ENCODE assay signal across 17 cellular contexts in the genomic region with DNA sequence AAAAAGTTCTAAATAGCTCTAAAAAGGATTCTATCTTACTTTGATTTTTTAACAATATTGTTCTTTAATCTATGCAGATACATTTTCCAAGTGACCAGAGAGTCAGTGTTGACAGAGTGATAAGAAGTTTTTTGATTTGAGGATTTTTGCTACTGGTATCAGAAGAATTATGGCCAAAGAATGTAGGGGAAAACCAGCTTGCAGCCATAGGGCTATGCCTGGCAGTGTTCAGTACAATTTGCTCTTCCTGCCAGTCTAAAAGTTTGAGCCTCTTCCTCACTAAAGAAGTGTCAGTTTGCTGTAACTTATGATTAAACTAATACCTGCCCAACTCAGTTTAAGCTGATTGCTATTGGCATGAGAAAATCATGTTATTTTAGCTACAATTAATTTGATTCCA. TPM values are rescaled to one million over a fixed set of nuclear protein-coding genes. Genes with fewer than 3 reads are reported as not detected.
A peak's percentile ranks its signal among the peaks of the same experiment; 100 is the strongest.
DNase-seq lines count a peak whose midpoint lies in the region; ATAC-seq and TF ChIP-seq lines count a peak whose summit lies in the region.
"Had no signal": no experiment of that assay in that cellular context is flagged by ENCODE, and none has a peak within 500 bp of the region (broad histone marks: within the 10 kb centered on the region; RNA-seq: fewer than 3 reads in every experiment).

No MANE protein-coding gene starts in this region.

- TF ChIP-seq CTCF in GM23338 (conservative IDR thresholded peaks at IDR 0.05; ENCODE audit: low read depth in 2 of 2) (no peak), Loucy (conservative IDR thresholded peaks at IDR 0.05; ENCODE audit: low read length) (no peak), WTC11 (IDR thresholded peaks at IDR 0.05) (no peak), nephron (IDR thresholded peaks at IDR 0.05; ENCODE audit: unreplicated experiment in 3 of 3) (no peak)

- H3F3A ChIP-seq in GM23338 (replicated peaks; ENCODE audit: low read depth) (no peaks in the 10 kb centered on the region; the same call in 1 of the 2 replicates), Loucy (ENCODE audit: low read depth) (no peaks in the 10 kb centered on the region)

- H3K27ac ChIP-seq in GM23338 (ENCODE audit: low read depth) (0 out of 2 replicates have a peak overlapping the region, but pooled peaks have one; percentile 12), mesendoderm (ENCODE audit: low read depth, low read length) (no peak overlapping the region)
- H3K27ac ChIP-seq: BLaER1 had no signal

- H2BK120ac ChIP-seq in mesendoderm (ENCODE audit: low read depth, low read length) = no peak overlapping the region

- H3K4me3 Mint-ChIP-seq in GM23338 (no peak overlapping the region), WTC11 (no peak overlapping the region), nephron (no peak overlapping the region)
- H3K4me3 Mint-ChIP-seq: CD4-positive, CD25-positive, alpha-beta regulatory T cell had no signal

- peak overlapping the region; percentile 28; the same call in 1 of the 2 replicates for H3K4me2 ChIP-seq in GM23338
- no peak overlapping the region for H3K4me2 ChIP-seq in Loucy (ENCODE audit: low read depth, low read length, poor library complexity, severe bottlenecking)
- no peak overlapping the region for H3K4me2 ChIP-seq in mesendoderm (ENCODE audit: low read length)
- H3K4me2 ChIP-seq: BLaER1 had no signal

- CTCF ChIA-PET in WTC11 (lab: Charles Lee) = interaction anchor here (1.3 to 1.6 kb wide), 2 partner anchors 108 to 219 kb away, joined by 3 to 4 read pairs; no protein-coding TSS in a partner anchor

- no peaks in the 10 kb centered on the region for H3K79me1 ChIP-seq in mesendoderm (ENCODE audit: low read length)

- H2BK15ac ChIP-seq in mesendoderm (replicated peaks; ENCODE audit: low read depth) = no peak overlapping the region

- H3K4me1 Mint-ChIP-seq in GM23338 (peaks cover 62% of the 10 kb centered on the region), WTC11 (peaks cover 56% of the 10 kb centered on the region), nephron (peaks cover 17% of the 10 kb centered on the region)
- H3K4me1 Mint-ChIP-seq: CD4-positive, CD25-positive, alpha-beta regulatory T cell had no signal

- POLR2A ChIA-PET in WTC11 (lab: Charles Lee) = no interaction called here

- no peak overlapping the region for H4K5ac ChIP-seq in mesendoderm (ENCODE audit: low read length)

- no peak overlapping the region for H2AK5ac ChIP-seq in mesendoderm (ENCODE audit: low read length)

- H3K9me3 Mint-ChIP-seq in GM23338 = no peaks in the 10 kb centered on the region
- peaks cover under 1% of the 10 kb centered on the region; the same call in 1 of the 2 replicates for H3K9me3 Mint-ChIP-seq in WTC11
- no peaks in the 10 kb centered on the region for H3K9me3 Mint-ChIP-seq in nephron

- H4K20me1 ChIP-seq in GM23338 (replicated peaks; ENCODE audit: insufficient read depth) (peaks cover 27% of the 10 kb centered on the region), Loucy (ENCODE audit: insufficient read depth, low read length, poor library complexity, severe bottlenecking) (no peaks in the 10 kb centered on the region)

- H3K4ac ChIP-seq in mesendoderm (ENCODE audit: low read depth, low read length) = no peak overlapping the region

- H3K79me2 ChIP-seq in GM23338 (replicated peaks; ENCODE audit: insufficient read depth) (peaks cover 100% of the 10 kb centered on the region), Loucy (ENCODE audit: insufficient read depth, low read length) (no peaks in the 10 kb centered on the region), mesendoderm (ENCODE audit: control insufficient read depth, insufficient read depth, low read length) (no peaks in the 10 kb centered on the region)

- H3K56ac ChIP-seq in mesendoderm (ENCODE audit: low read length) = no peak overlapping the region

- H2AFZ ChIP-seq in GM23338 (no peak overlapping the region), Loucy (ENCODE audit: low read length) (peak overlapping the region; percentile 14; the same call in 1 of the 2 replicates)

- no peak overlapping the region for H4K8ac ChIP-seq in mesendoderm (ENCODE audit: low read depth, low read length)

- H3K27me3 Mint-ChIP-seq in GM23338 (ENCODE audit: insufficient read depth, low read depth, poor library complexity) (peaks cover 2% of the 10 kb centered on the region), WTC11 (ENCODE audit: low read depth) (no peaks in the 10 kb centered on the region), nephron (ENCODE audit: low read depth) (no peaks in the 10 kb centered on the region)

- peaks cover 53% of the 10 kb centered on the region for H3K4me1 ChIP-seq in GM23338 (ENCODE audit: insufficient read depth)
- no peaks in the 10 kb centered on the region for H3K4me1 ChIP-seq in Loucy (ENCODE audit: insufficient read depth, low read length, poor library complexity, severe bottlenecking)
- no peaks in the 10 kb centered on the region for H3K4me1 ChIP-seq in mesendoderm (ENCODE audit: control insufficient read depth, low read depth, low read length)

- no peaks in the 10 kb centered on the region for H3K9me3 ChIP-seq in Loucy (ENCODE audit: insufficient read depth, low read depth, low read length)
- H3K9me3 ChIP-seq: BLaER1 had no signal

- H2BK5ac ChIP-seq in mesendoderm (ENCODE audit: low read length) = no peak overlapping the region

- peak overlapping the region; percentile 60; the same call in 1 of the 2 replicates for H3K27ac Mint-ChIP-seq in GM23338
- peak overlapping the region; percentile 29; the same call in 1 of the 2 replicates for H3K27ac Mint-ChIP-seq in WTC11
- H3K27ac Mint-ChIP-seq in nephron = peak overlapping the region in 2 of 3 experiments; percentile 7
- H3K27ac Mint-ChIP-seq: CD4-positive, CD25-positive, alpha-beta regulatory T cell had no signal

- H3K27me3 ChIP-seq in GM23338 (ENCODE audit: insufficient read depth) (no peaks in the 10 kb centered on the region), Loucy (ENCODE audit: insufficient read depth, low read length, poor library complexity, severe bottlenecking) (no peaks in the 10 kb centered on the region), mesendoderm (ENCODE audit: insufficient read depth, low read length, poor library complexity) (no peaks in the 10 kb centered on the region)
- H3K27me3 ChIP-seq: BLaER1 had no signal

- no peak overlapping the region for H3K4me3 ChIP-seq in GM23338
- H3K4me3 ChIP-seq in Loucy (ENCODE audit: low read length, poor library complexity, severe bottlenecking) = no peak overlapping the region
- no peak overlapping the region for H3K4me3 ChIP-seq in mesendoderm (ENCODE audit: low read length)
- H3K4me3 ChIP-seq: BLaER1, K562 had no signal

- DNase-seq in GM23338 (ENCODE audit: low spot score) (no peak), WTC11 (ENCODE audit: low spot score) (no peak), DMS53 treated with DMSO at 0.1 percent for 48 hours (lab: John Stamatoyannopoulos, UW; ENCODE audit: unreplicated experiment) (no peak), mesendoderm (no peak)
- DNase-seq: AML-193; Calu3; CD4-positive, CD25-positive, alpha-beta regulatory T cell; DMS 273 treated with DMSO at 0.1 percent for 48 hours; DMS79; Karpas-422 had no signal

- H3K9me2 ChIP-seq in GM23338 (ENCODE audit: insufficient read depth) (0 out of 2 replicates have a peak, but pooled peaks cover under 1% of the 10 kb centered on the region), Loucy (replicated peaks; ENCODE audit: low read depth, low read length) (no peaks in the 10 kb centered on the region)

- no peak overlapping the region for H3K18ac ChIP-seq in mesendoderm (ENCODE audit: low read length)

- H3K36me3 Mint-ChIP-seq in GM23338 (ENCODE audit: low read depth) (peaks cover 12% of the 10 kb centered on the region; the same call in 2 of the 3 replicates), WTC11 (no peaks in the 10 kb centered on the region; the same call in 1 of the 2 replicates), nephron (ENCODE audit: low read depth) (no peaks in the 10 kb centered on the region)
- H3K36me3 Mint-ChIP-seq: CD4-positive, CD25-positive, alpha-beta regulatory T cell had no signal

- no peak overlapping the region for H3K9ac ChIP-seq in Loucy (ENCODE audit: low read depth, low read length, poor library complexity, severe bottlenecking)
- no peak overlapping the region for H3K9ac ChIP-seq in mesendoderm (ENCODE audit: low read length)
- H3K9ac ChIP-seq: BLaER1 had no signal

- H3K23ac ChIP-seq in mesendoderm (ENCODE audit: low read length) = no peak overlapping the region

- ATAC-seq in GM23338 = no peak
- no peak for ATAC-seq in WTC11
- no peak for ATAC-seq in HG03045 (IDR thresholded peaks at IDR 0.05; ENCODE audit: unreplicated experiment)
- no peak for ATAC-seq in HG02798 (IDR thresholded peaks at IDR 0.05; ENCODE audit: poor library complexity, unreplicated experiment)
- ATAC-seq: HCT116, K562 had no signal

- H3K36me3 ChIP-seq in GM23338 (ENCODE audit: insufficient read depth) (no peaks in the 10 kb centered on the region), Loucy (ENCODE audit: insufficient read depth, low read length) (no peaks in the 10 kb centered on the region), mesendoderm (ENCODE audit: control insufficient read depth, insufficient read depth, low read length) (no peaks in the 10 kb centered on the region)

TF ChIP-seq in GM23338, 12 proteins besides CTCF, POLR2A, EP300 and RAD21 (continues in another document):
- TF ChIP-seq ZNF114 (CRISPR knock-in tag; IDR thresholded peaks at IDR 0.05) (no peak), EZH2 (IDR thresholded peaks at IDR 0.05; ENCODE audit: low read depth, unreplicated experiment) (no peak), EZH2phosphoT487 (IDR thresholded peaks at IDR 0.05; ENCODE audit: unreplicated experiment) (no peak), CREB1 (CRISPR knock-in tag; IDR thresholded peaks at IDR 0.05; ENCODE audit: low read depth) (no peak), ZNF331 (CRISPR knock-in tag; IDR thresholded peaks at IDR 0.05; ENCODE audit: low read depth) (no peak), NANOG (IDR thresholded peaks at IDR 0.05; ENCODE audit: borderline replicate concordance) (no peak)

TF ChIP-seq in WTC11, 78 proteins besides CTCF, POLR2A, EP300 and RAD21 (continues in another document):
- TF ChIP-seq NR1H2 (CRISPR knock-in tag; IDR thresholded peaks at IDR 0.05) = no peak

RNA-seq across cellular contexts. Expression of a gene that starts 35.3 kb away (rescaled TPM):
- total RNA-seq in GM23338 (2014; rRNA removed; shearing (Covaris generic)) = 0.70 and 2.1 TPM in 2 replicates
- polyA plus RNA-seq in GM23338 (2016; fragmentation: Nextera tagmentation; extraction: Ambion mirVana) = 0.68 and 0.92 TPM in 2 replicates
- total RNA-seq in WTC11 (2021) = 0.55 to 0.61 TPM (median 0.60 TPM) in 3 replicates
- 0.29 TPM for polyA plus RNA-seq in mesendoderm (2013, experiment 1 of 2)
- 0.32 TPM for polyA plus RNA-seq in mesendoderm (2013, experiment 2 of 2)

Comparison
In these comparisons a context has a peak if more than half of its experiments do, and no peak if none do; other contexts are left out.
1. H3K27ac Mint-ChIP-seq: peak in every context shown above with its lines; median percentile 60 in GM23338; 29 in WTC11; 7 in nephron.